27 cellular contexts compared by ENCODE assay signal in the genomic region with DNA sequence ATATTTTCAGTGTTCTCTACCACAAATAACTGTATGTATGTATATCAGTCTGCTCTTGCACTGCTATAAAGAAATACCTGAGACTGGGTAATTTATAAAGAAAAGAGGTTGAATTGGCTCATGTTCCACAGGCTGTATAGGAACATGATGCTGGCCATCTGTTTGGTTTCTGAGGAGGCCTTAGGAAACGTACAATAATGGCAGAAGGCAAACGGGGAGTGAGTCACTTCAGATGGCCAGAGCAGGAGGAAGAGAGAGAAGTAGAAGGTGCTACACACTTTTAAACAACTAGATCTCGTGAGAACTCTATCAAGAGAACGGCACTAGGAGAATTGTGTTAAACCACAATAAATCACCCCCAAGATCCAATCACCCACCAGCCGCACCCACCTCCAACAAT.
A peak's percentile ranks its signal among the peaks of the same experiment; 100 is the strongest.
DNase-seq lines count a peak whose midpoint lies in the region; ATAC-seq lines count a peak whose summit lies in the region.
"Had no signal": no experiment of that assay in that cellular context is flagged by ENCODE, and none has a peak within 500 bp of the region (broad histone marks: within the 10 kb centered on the region; RNA-seq: fewer than 3 reads in every experiment).

No MANE protein-coding gene starts in this region.

- ATAC-seq in HG03457 (IDR thresholded peaks at IDR 0.05; ENCODE audit: unreplicated experiment), result no peak
- ATAC-seq: activated CD4-positive, alpha-beta T cell treated with anti-CD3 and anti-CD28 coated beads for 36 hours; activated CD8-positive, alpha-beta T cell treated with anti-CD3 and anti-CD28 coated beads, Interleukin-2, amount 10 ng/mL, durations not matched to agents 7 days and 5 days; HCT116; left lobe of liver; psoas muscle had no signal

- H3K4me1 ChIP-seq in GM23248 (ENCODE audit: insufficient read depth), result no peaks in the 10 kb centered on the region
- H3K4me1 ChIP-seq: psoas muscle, SJCRH30, vagina had no signal

- H3K9me2 ChIP-seq in GM23248 (ENCODE audit: insufficient read depth), result no peaks in the 10 kb centered on the region

- in situ Hi-C loops in GM23248 (cut with MboI), result no loop called here

- no peaks in the 10 kb centered on the region for H4K20me1 ChIP-seq in GM23248 (ENCODE audit: insufficient read depth)

- peaks cover 100% of the 10 kb centered on the region for H3K79me2 ChIP-seq in GM23248 (ENCODE audit: insufficient read depth)

- no peak overlapping the region for H3K9ac ChIP-seq in GM23248

- H3K36me3 ChIP-seq in GM23248 (ENCODE audit: low read depth), result peaks cover 3% of the 10 kb centered on the region
- H3K36me3 ChIP-seq: brain microvascular endothelial cell, SJCRH30, tibial artery, vagina had no signal

- H3K4me2 ChIP-seq in GM23248 (ENCODE audit: unreplicated experiment), result no peak overlapping the region

- no peak overlapping the region for H3K4me3 ChIP-seq in GM23248
- H3K4me3 ChIP-seq: psoas muscle, SJCRH30, tibial artery, vagina had no signal

- intact Hi-C loops in posterior vena cava (cut with DNase I), result no loop called here

- H3K27me3 ChIP-seq in GM23248 (replicated peaks; ENCODE audit: insufficient read depth), result no peaks in the 10 kb centered on the region
- H3K27me3 ChIP-seq: brain microvascular endothelial cell, SJCRH30, tibial artery, vagina had no signal

- WGBS in GM23248 (ENCODE audit: low coverage in 1 of 2, low lambda C conversion rate in 2 of 2, missing lambda C conversion rate in 2 of 2), 2 experiments, result 60 to 65% methylated on average over 5 of the region's 5 CpGs

- H3K27ac ChIP-seq in GM23248, result no peak overlapping the region
- H3K27ac ChIP-seq: brain microvascular endothelial cell, psoas muscle, SJCRH30, tibial artery, vagina, VCaP had no signal

- H3K9me3 ChIP-seq in GM23248 (ENCODE audit: low read depth), result no peaks in the 10 kb centered on the region
- H3K9me3 ChIP-seq: psoas muscle, SJCRH30, tibial artery, vagina had no signal

- H2AFZ ChIP-seq in GM23248, result no peak overlapping the region

- H3F3A ChIP-seq in GM23248 (ENCODE audit: insufficient read depth), result peaks cover 5% of the 10 kb centered on the region; the same call in 1 of the 2 replicates

- peak; percentile 4 for DNase-seq in GM23248
- DNase-seq in NCI-H2171 (lab: John Stamatoyannopoulos, UW), result peak; percentile 4
- DNase-seq in dermis blood vessel endothelial cell, result peak; percentile 75
- peak; percentile 23 for DNase-seq in posterior vena cava (ENCODE audit: low spot score)
- DNase-seq in NCI-H1417 treated with DMSO at 0.1 percent for 48 hours (lab: John Stamatoyannopoulos, UW), result no peak
- DNase-seq in activated CD4-positive, alpha-beta T cell treated with anti-CD3 and anti-CD28 coated beads, Interleukin-2, amount 50 U/mL, for 1 hour, result no peak
- DNase-seq: activated CD4-positive, alpha-beta T cell treated with anti-CD3 and anti-CD28 coated beads for 36 hours; activated CD8-positive, alpha-beta T cell treated with anti-CD3 and anti-CD28 coated beads, Interleukin-2, amount 10 ng/mL, durations not matched to agents 7 days and 5 days; activated naive CD4-positive, alpha-beta T cell treated with anti-CD3 and anti-CD28 coated beads, Interleukin-2, amount 50 U/mL, for 16 hours; amygdala; brain microvascular endothelial cell; DMS153; NCI-H1048; NCI-H187; NCI-H526 treated with DMSO at 0.1 percent for 48 hours; psoas muscle; RPMI8226; SJCRH30; stimulated activated CD4-positive, alpha-beta T cell treated with anti-CD3 and anti-CD28 coated beads, Interleukin-4, amount 100 ng/mL, for 1 hour; SW 1271; T-helper 9 cell; tibial artery had no signal

Comparison
In these comparisons a context has a peak if more than half of its experiments do, and no peak if none do; other contexts are left out.
1. DNase-seq: peak in GM23248 (single experiment), NCI-H2171 (single experiment), dermis blood vessel endothelial cell (single experiment) and posterior vena cava (single experiment); none in NCI-H1417 treated with DMSO at 0.1 percent for 48 hours (single experiment) and activated CD4-positive, alpha-beta T cell treated with anti-CD3 and anti-CD28 coated beads, Interleukin-2, amount 50 U/mL, for 1 hour (single experiment).